Comparison of ENCODE assay signal across 15 cellular contexts in genomic region chr7:14688208-14688607, GRCh38.
"Had no signal": no experiment of that assay in that cellular context is flagged by ENCODE, and none has a peak within 500 bp of the region (broad histone marks: within the 10 kb centered on the region; RNA-seq: fewer than 3 reads in every experiment).

No MANE protein-coding gene starts in this region.

- ATAC-seq: activated CD4-positive, alpha-beta T cell treated with anti-CD3 and anti-CD28 coated beads for 36 hours; effector memory CD8-positive, alpha-beta T cell; left colon; mucosa of descending colon; naive thymus-derived CD8-positive, alpha-beta T cell; sciatic nerve had no signal

- DNase-seq: activated CD4-positive, alpha-beta memory T cell treated with anti-CD3 and anti-CD28 coated beads, Interleukin-2, amount 10 ng/mL, durations not matched to agents 7 days and 5 days; activated CD4-positive, alpha-beta T cell treated with anti-CD3 and anti-CD28 coated beads for 36 hours; activated gamma-delta T cell; activated naive CD8-positive, alpha-beta T cell treated with anti-CD3 and anti-CD28 coated beads, Interleukin-2, amount 10 ng/mL, durations not matched to agents 7 days and 5 days; activated T-cell treated with anti-CD3 and anti-CD28 coated beads, Interleukin-2, amount 50 U/mL, for 48 hours; anterior cingulate cortex; cerebellar nuclear complex; effector memory CD8-positive, alpha-beta T cell; left colon; mucosa of descending colon; naive thymus-derived CD8-positive, alpha-beta T cell; stimulated activated CD4-positive, alpha-beta T cell treated with anti-CD3 and anti-CD28 coated beads, Interleukin-4, amount 100 ng/mL, for 1 hour; T-helper 9 cell had no signal

- FAIRE-seq: urothelium cell line had no signal
